1 cellular context compared by ENCODE assay signal in genomic region chr11:2122907-2123627, GRCh38.
TF ChIP-seq lines count a peak whose summit lies in the region.

No MANE protein-coding gene starts in this region.

TF ChIP-seq in HCT116, 20 proteins besides CTCF, POLR2A, EP300 and RAD21:
- no peak for TF ChIP-seq JUND (IDR thresholded peaks at IDR 0.05)
- no peak for TF ChIP-seq POLR2AphosphoS5 (IDR thresholded peaks at IDR 0.05; ENCODE audit: low read depth, low read length)
- TF ChIP-seq ZBTB33 (IDR thresholded peaks at IDR 0.05; ENCODE audit: extremely low read depth, insufficient replicate concordance, low read length): no peak
- TF ChIP-seq ELF1 (IDR thresholded peaks at IDR 0.05; ENCODE audit: borderline replicate concordance, low read depth): no peak
- no peak for TF ChIP-seq SIN3A (IDR thresholded peaks at IDR 0.05; ENCODE audit: low read depth)
- no peak for TF ChIP-seq ZFX (IDR thresholded peaks at IDR 0.05)
- TF ChIP-seq, protein P1, sequence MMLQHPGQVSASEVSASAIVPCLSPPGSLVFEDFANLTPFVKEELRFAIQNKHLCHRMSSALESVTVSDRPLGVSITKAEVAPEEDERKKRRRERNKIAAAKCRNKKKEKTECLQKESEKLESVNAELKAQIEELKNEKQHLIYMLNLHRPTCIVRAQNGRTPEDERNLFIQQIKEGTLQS (IDR thresholded peaks at IDR 0.05): no peak
